ENCODE assay signal across 8 cellular contexts in the genomic region with DNA sequence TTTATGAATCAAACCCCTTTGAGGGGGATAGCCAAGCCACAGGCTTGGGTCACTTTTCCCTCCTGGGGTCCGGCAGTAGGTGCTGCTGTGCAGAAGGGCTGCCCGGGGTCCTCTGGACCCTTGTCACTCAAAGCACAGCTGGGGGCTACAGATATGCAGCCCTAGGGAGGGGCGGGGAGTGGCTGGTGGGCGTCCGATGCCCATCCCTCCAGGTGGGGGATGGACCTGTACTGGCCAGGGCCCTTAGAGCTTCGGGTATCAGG. TPM values are rescaled to one million over a fixed set of nuclear protein-coding genes. Genes with fewer than 3 reads are reported as not detected.
DNase-seq lines count a peak whose midpoint lies in the region; TF ChIP-seq lines count a peak whose summit lies in the region.

No MANE protein-coding gene starts in this region.

- no peaks in the 10 kb centered on the region for H3K9me3 Mint-ChIP-seq in nephron

- H3K4me3 ChIP-seq in AG09309 (ENCODE audit: control insufficient read depth, low read depth, low read length) = peak overlapping the region; percentile 99
- H3K4me3 ChIP-seq in LNCaP clone FGC (ENCODE audit: low read depth, low read length) = peak overlapping the region; percentile 96
- H3K4me3 ChIP-seq in ectodermal cell (ENCODE audit: insufficient read depth, low read depth, low read length) = peak overlapping the region; percentile 53

- TF ChIP-seq CTCF in AG09309 (IDR thresholded peaks at IDR 0.05; ENCODE audit: control insufficient read depth, insufficient read depth, low read depth, low read length, missing control alignments) = no peak
- TF ChIP-seq CTCF in LNCaP clone FGC (IDR thresholded peaks at IDR 0.05; ENCODE audit: control insufficient read depth, extremely low read depth, insufficient read depth) = no peak
- no peak for TF ChIP-seq CTCF in nephron (IDR thresholded peaks at IDR 0.05; ENCODE audit: unreplicated experiment in 3 of 3)

- H3K4me1 ChIP-seq in ectodermal cell (ENCODE audit: control insufficient read depth, insufficient read depth, low read length) = peaks cover 55% of the 10 kb centered on the region

- no peaks in the 10 kb centered on the region for H3K36me3 ChIP-seq in ectodermal cell (ENCODE audit: control insufficient read depth, insufficient read depth, low read length)

- H3K36me3 Mint-ChIP-seq in nephron (ENCODE audit: low read depth) = no peaks in the 10 kb centered on the region

- H3K27me3 Mint-ChIP-seq in nephron (ENCODE audit: low read depth) = peaks cover 7% of the 10 kb centered on the region

- H3K27ac ChIP-seq in ectodermal cell (ENCODE audit: insufficient read depth, low read depth, low read length, poor library complexity, severe bottlenecking) = no peak overlapping the region

- no peaks in the 10 kb centered on the region for H3K9me3 ChIP-seq in ectodermal cell (ENCODE audit: control insufficient read depth, low read length)

- DNase-seq in AG09309 (ENCODE audit: low read depth) = no peak
- DNase-seq in LNCaP clone FGC (ENCODE audit: low read depth) = no peak
- DNase-seq in NCI-H2107 (lab: John Stamatoyannopoulos, UW) = no peak
- no peak for DNase-seq in inferior parietal cortex (ENCODE audit: extremely low spot score)
- no peak for DNase-seq in ecto neural progenitor cell (ENCODE audit: low spot score)
- DNase-seq in stimulated activated CD4-positive, alpha-beta T cell treated with anti-CD3 and anti-CD28 coated beads, Interleukin-15, amount 100 ng/mL, for 24 hours = no peak

- peaks cover 4% of the 10 kb centered on the region for H3K27me3 ChIP-seq in ectodermal cell (ENCODE audit: control insufficient read depth, insufficient read depth, low read length, poor library complexity, severe bottlenecking)

- H3K27ac Mint-ChIP-seq in nephron = peak overlapping the region in 1 of 3 experiments; percentile 55

- H3K4me1 Mint-ChIP-seq in nephron = peaks cover 38% of the 10 kb centered on the region

- peak overlapping the region; percentile 89 to 94 (median 90) for H3K4me3 Mint-ChIP-seq in nephron

- 8 to 18% methylated on average over 6 of the region's 6 CpGs for WGBS in ectodermal cell, 2 experiments

RNA-seq across cellular contexts. Expression of gene VASN, which starts 0.6 kb away (rescaled TPM):
- polyA plus RNA-seq in ectodermal cell (2013, experiment 1 of 4) = 16.2 TPM
- polyA plus RNA-seq in ectodermal cell (2013, experiment 2 of 4) = 13.3 TPM
- polyA plus RNA-seq in ectodermal cell (2013, experiment 3 of 4) = 14.9 TPM
- polyA plus RNA-seq in ectodermal cell (2013, experiment 4 of 4) = 16.3 TPM

RNA-seq across cellular contexts. Expression of gene PAM16, which starts 21.1 kb away (rescaled TPM):
- polyA plus RNA-seq in ectodermal cell (2013, experiment 1 of 4) = 40.9 TPM
- 41.8 TPM for polyA plus RNA-seq in ectodermal cell (2013, experiment 2 of 4)
- polyA plus RNA-seq in ectodermal cell (2013, experiment 3 of 4) = 46.4 TPM
- polyA plus RNA-seq in ectodermal cell (2013, experiment 4 of 4) = 47.3 TPM

RNA-seq across cellular contexts. Expression of gene CORO7, which starts 44.1 kb away (rescaled TPM):
- polyA plus RNA-seq in ectodermal cell (2013, experiment 1 of 4) = 14.3 TPM
- polyA plus RNA-seq in ectodermal cell (2013, experiment 2 of 4) = 17.3 TPM
- polyA plus RNA-seq in ectodermal cell (2013, experiment 3 of 4) = 13.8 TPM
- polyA plus RNA-seq in ectodermal cell (2013, experiment 4 of 4) = 15.1 TPM

RNA-seq across cellular contexts. Expression of gene DNAJA3, which starts 53.4 kb away (rescaled TPM):
- polyA plus RNA-seq in ectodermal cell (2013, experiment 1 of 4) = 39.7 TPM
- polyA plus RNA-seq in ectodermal cell (2013, experiment 2 of 4) = 42.9 TPM
- polyA plus RNA-seq in ectodermal cell (2013, experiment 3 of 4) = 38.2 TPM
- 34.1 TPM for polyA plus RNA-seq in ectodermal cell (2013, experiment 4 of 4)

RNA-seq across cellular contexts. Expression of gene GLIS2, which starts 56.4 kb away (rescaled TPM):
- 10.6 TPM for polyA plus RNA-seq in ectodermal cell (2013, experiment 1 of 4)
- 10.8 TPM for polyA plus RNA-seq in ectodermal cell (2013, experiment 2 of 4)
- polyA plus RNA-seq in ectodermal cell (2013, experiment 3 of 4) = 9.1 TPM
- 10.0 TPM for polyA plus RNA-seq in ectodermal cell (2013, experiment 4 of 4)
